Comparison of ENCODE assay signal across 17 cellular contexts in genomic region chr7:78585958-78586357, GRCh38.
"Had no signal": no experiment of that assay in that cellular context is flagged by ENCODE, and none has a peak within 500 bp of the region (broad histone marks: within the 10 kb centered on the region; RNA-seq: fewer than 3 reads in every experiment).

No MANE protein-coding gene starts in this region.

- H3K4me3 ChIP-seq: gastroesophageal sphincter, left ventricle myocardium inferior, lower lobe of right lung, sigmoid colon, skin epidermis, stomach, thoracic aorta, transverse colon had no signal

- ATAC-seq: esophagus mucosa; gastroesophageal sphincter; lower lobe of right lung; natural killer cell; stimulated activated naive B cell treated with anti-CD40 and anti-IgM and Interleukin-4, amounts not matched to agents 10 μg/mL and 1 μg/mL and 100 μg/mL, for 72 hours had no signal

- DNase-seq: effector memory CD4-positive, alpha-beta T cell; glutamatergic neuron; left ventricle myocardium inferior; lower lobe of right lung; natural killer cell; posterior cingulate gyrus; sigmoid colon; stimulated activated CD4-positive, alpha-beta T cell treated with anti-CD3 and anti-CD28 coated beads, Interleukin-2, amount 100 ng/mL, for 24 hours; stimulated activated CD4-positive, alpha-beta T cell treated with anti-CD3 and anti-CD28 coated beads, Interleukin-4, amount 100 ng/mL, for 4 hours; stimulated activated naive B cell treated with anti-CD40 and anti-IgM and Interleukin-4, amounts not matched to agents 10 μg/mL and 1 μg/mL and 100 μg/mL, for 72 hours; stomach; substantia nigra; transverse colon had no signal
